ENCODE assay signal across 8 cellular contexts in genomic region chr15:77069521-77070121, GRCh38. TPM values are rescaled to one million over a fixed set of nuclear protein-coding genes. Genes with fewer than 3 reads are reported as not detected.
A peak's percentile ranks its signal among the peaks of the same experiment; 100 is the strongest.
DNase-seq lines count a peak whose midpoint lies in the region; ATAC-seq lines count a peak whose summit lies in the region.

No MANE protein-coding gene starts in this region.

- no peaks in the 10 kb centered on the region for H3K27me3 Mint-ChIP-seq in activated T-helper 17 cell treated with anti-CD3 and anti-CD28 coated beads, Interleukin-2, amount 50 U/mL, for 72 hours
- peaks cover 0 to 12% (median 4%) of the 10 kb centered on the region in 3 donors for H3K27me3 Mint-ChIP-seq in immature natural killer cell (ENCODE audit: low read depth in 3 of 3)
- no peaks in the 10 kb centered on the region for H3K27me3 Mint-ChIP-seq in stimulated activated memory B cell treated with anti-CD40 and anti-IgM and Interleukin-4, amounts not matched to agents 10 μg/mL and 1 μg/mL and 100 μg/mL, for 72 hours

- intact Hi-C loops in left cardiac atrium (cut with DNase I), result no loop called here
- intact Hi-C loops in left ventricle myocardium superior (cut with micrococcal nuclease), result no loop called here

- no peaks in the 10 kb centered on the region for H3K36me3 Mint-ChIP-seq in activated T-helper 17 cell treated with anti-CD3 and anti-CD28 coated beads, Interleukin-2, amount 50 U/mL, for 72 hours (ENCODE audit: low read depth)
- no peaks in the 10 kb centered on the region for H3K36me3 Mint-ChIP-seq in immature natural killer cell
- peaks cover 7% of the 10 kb centered on the region for H3K36me3 Mint-ChIP-seq in stimulated activated memory B cell treated with anti-CD40 and anti-IgM and Interleukin-4, amounts not matched to agents 10 μg/mL and 1 μg/mL and 100 μg/mL, for 72 hours

- H3K4me1 Mint-ChIP-seq in activated T-helper 17 cell treated with anti-CD3 and anti-CD28 coated beads, Interleukin-2, amount 50 U/mL, for 72 hours, result peaks cover 19% of the 10 kb centered on the region
- peaks cover 30 to 52% of the 10 kb centered on the region in 2 donors for H3K4me1 Mint-ChIP-seq in immature natural killer cell
- H3K4me1 Mint-ChIP-seq in stimulated activated memory B cell treated with anti-CD40 and anti-IgM and Interleukin-4, amounts not matched to agents 10 μg/mL and 1 μg/mL and 100 μg/mL, for 72 hours, result peaks cover 57% of the 10 kb centered on the region

- H3K9me3 Mint-ChIP-seq in activated T-helper 17 cell treated with anti-CD3 and anti-CD28 coated beads, Interleukin-2, amount 50 U/mL, for 72 hours, result no peaks in the 10 kb centered on the region
- H3K9me3 Mint-ChIP-seq in immature natural killer cell, result no peaks in the 10 kb centered on the region
- H3K9me3 Mint-ChIP-seq in stimulated activated memory B cell treated with anti-CD40 and anti-IgM and Interleukin-4, amounts not matched to agents 10 μg/mL and 1 μg/mL and 100 μg/mL, for 72 hours, result no peaks in the 10 kb centered on the region

- H3K4me3 Mint-ChIP-seq in activated T-helper 17 cell treated with anti-CD3 and anti-CD28 coated beads, Interleukin-2, amount 50 U/mL, for 72 hours, result peak overlapping the region; percentile 68
- peak overlapping the region; percentile 81 to 90 (median 83) for H3K4me3 Mint-ChIP-seq in immature natural killer cell
- H3K4me3 Mint-ChIP-seq in stimulated activated memory B cell treated with anti-CD40 and anti-IgM and Interleukin-4, amounts not matched to agents 10 μg/mL and 1 μg/mL and 100 μg/mL, for 72 hours, result peak overlapping the region; percentile 81

- H3K27ac Mint-ChIP-seq in activated T-helper 17 cell treated with anti-CD3 and anti-CD28 coated beads, Interleukin-2, amount 50 U/mL, for 72 hours, result peak overlapping the region; percentile 34
- H3K27ac Mint-ChIP-seq in immature natural killer cell, result peak overlapping the region; percentile 63 to 90 (median 80)
- peak overlapping the region; percentile 76 for H3K27ac Mint-ChIP-seq in stimulated activated memory B cell treated with anti-CD40 and anti-IgM and Interleukin-4, amounts not matched to agents 10 μg/mL and 1 μg/mL and 100 μg/mL, for 72 hours

- no peak for ATAC-seq in left cardiac atrium
- no peak for ATAC-seq in left ventricle myocardium superior
- no peak for ATAC-seq in activated T-helper 17 cell treated with anti-CD3 and anti-CD28 coated beads, Interleukin-2, amount 50 U/mL, for 72 hours (replicated peaks)
- no peak for ATAC-seq in stimulated activated memory B cell treated with anti-CD40 and anti-IgM and Interleukin-4, amounts not matched to agents 10 μg/mL and 1 μg/mL and 100 μg/mL, for 72 hours

- peak; percentile 41 for DNase-seq in left cardiac atrium
- DNase-seq in left ventricle myocardium superior, result no peak
- no peak for DNase-seq in immature natural killer cell
- no peak for DNase-seq in NCI-H446 treated with DMSO at 0.1 percent for 48 hours (lab: John Stamatoyannopoulos, UW)
- no peak for DNase-seq in NCI-H146 treated with DMSO at 0.1 percent for 48 hours (lab: John Stamatoyannopoulos, UW; ENCODE audit: unreplicated experiment)
- DNase-seq in dedifferentiated amniotic fluid mesenchymal stem cell (ENCODE audit: extremely low spot score), result no peak

RNA-seq across cellular contexts. Expression of gene TSPAN3, which starts 1.3 kb away (rescaled TPM):
- total RNA-seq in left cardiac atrium (100 to 1,000 TPM; 143 to 151 TPM), left ventricle myocardium superior (97.1 TPM)
- total RNA-seq in activated T-helper 17 cell treated with anti-CD3 and anti-CD28 coated beads, Interleukin-2, amount 50 U/mL, for 72 hours, result 10 to 100 TPM in 1 of 2 donors, 1 to 10 TPM in 1; 9.6 to 27.6 TPM
- 100 to 1,000 TPM in 2 of 3 donors, 10 to 100 TPM in 1; 96.3 to 145 (median 105) TPM for polyA plus RNA-seq in immature natural killer cell
